In genomic region chr2:26172866-26173595, GRCh38 we compare ENCODE assay signal across 8 cellular contexts. TPM values are rescaled to one million over a fixed set of nuclear protein-coding genes. Genes with fewer than 3 reads are reported as not detected.
DNase-seq lines count a peak whose midpoint lies in the region; ATAC-seq and TF ChIP-seq lines count a peak whose summit lies in the region.

GAREM2 (plus strand) TSS chr2:26173088; CDS start chr2:26173221, 133 bp downstream.

- H3K4me3 ChIP-seq in H7 (ENCODE audit: insufficient read depth, low read depth, low read length) (peak within 1 kb of the TSS; percentile 75), lower leg skin (ENCODE audit: low read depth, poor library complexity, severe bottlenecking) (peak within 1 kb of the TSS; percentile 11), vagina (peak within 1 kb of the TSS; percentile 44 to 49)

- peak; percentile 13 for DNase-seq in ACHN
- DNase-seq in H7: peak; percentile 99
- DNase-seq in lower leg skin (ENCODE audit: low spot score in 2 of 2): peak in 1 of 2 donors; percentile 82
- DNase-seq in vagina (ENCODE audit: extremely low spot score in 2 of 2): peak in 1 of 2 donors; percentile 8
- no peak for DNase-seq in NCI-H2196 (lab: John Stamatoyannopoulos, UW; ENCODE audit: unreplicated experiment)
- no peak for DNase-seq in AG08395 (ENCODE audit: low spot score)

- H3K4me3 Mint-ChIP-seq in brain: peak within 1 kb of the TSS; percentile 82 to 92 (median 91)

- 0 to 3% methylated on average over 4 to 30 of the region's 91 CpGs for WGBS in lower leg skin, 2 donors

- peak within 1 kb of the TSS in 3 of 5 experiments; percentile 42 to 97 (median 96) for H3K27ac Mint-ChIP-seq in brain

- peaks cover 31% of the 10 kb centered on the region for H3K4me1 Mint-ChIP-seq in brain

- TF ChIP-seq POLR2A in lower leg skin (IDR thresholded peaks at IDR 0.05) (no peak), vagina (IDR thresholded peaks at IDR 0.05) (no peak)

- H3K36me3 Mint-ChIP-seq in brain: peaks cover 3% of the 10 kb centered on the region

- peaks cover 10% of the 10 kb centered on the region for H3K27me3 Mint-ChIP-seq in brain

- peaks cover 0 to 6% (median 0%) of the 10 kb centered on the region in 5 experiments for H3K9me3 Mint-ChIP-seq in brain

- TF ChIP-seq CTCF in brain (conservative IDR thresholded peaks at IDR 0.05) (no peak), lower leg skin (IDR thresholded peaks at IDR 0.05) (no peak), vagina (IDR thresholded peaks at IDR 0.05) (no peak)

- H3K36me3 ChIP-seq in H7 (replicated peaks; ENCODE audit: control insufficient read depth, insufficient read depth, low read length) (peaks cover 6% of the 10 kb centered on the region), vagina (no peaks in the 10 kb centered on the region)

- H3K27ac ChIP-seq in vagina: no peak within 1 kb of the TSS

- peaks cover 12% of the 10 kb centered on the region for H3K4me1 ChIP-seq in vagina

- intact Hi-C loops in lower leg skin (cut with DNase I; ENCODE audit: low total_unique reads): no loop called here
- intact Hi-C loops in vagina (cut with DNase I): no loop called here

- peaks cover 14% of the 10 kb centered on the region for H3K27me3 ChIP-seq in H7 (ENCODE audit: control insufficient read depth, insufficient read depth, low read length)
- H3K27me3 ChIP-seq in vagina: peaks cover 10% of the 10 kb centered on the region

- no peak for ATAC-seq in GM19455 (IDR thresholded peaks at IDR 0.05; ENCODE audit: unreplicated experiment)

- in situ Hi-C loops in ACHN (cut with HindIII; ENCODE audit: low pct_ligation_motif_present, low pct_unique_long_range_greater_than_20kb, low sequenced_read_pairs): no loop called here

- no peaks in the 10 kb centered on the region for H3K9me3 ChIP-seq in vagina

RNA-seq across cellular contexts. Expression of gene GAREM2, which starts in this region (rescaled TPM):
- 7.2 and 9.5 TPM in 2 replicates for total RNA-seq in H7 (2014; rRNA removed; shearing (Covaris generic))
- 14.9 TPM for polyA plus RNA-seq in brain (ENCODE audit: insufficient read depth, low read depth, low replicate concordance)
- total RNA-seq in lower leg skin (under 1 TPM; 0.04 to 0.95 (median 0.45) TPM), vagina (4.4 TPM)

Comparison
In these comparisons a context has a peak if more than half of its experiments do, and no peak if none do; other contexts are left out.
1. DNase-seq: peak in ACHN (single experiment) and H7 (single experiment); none in NCI-H2196 (single experiment) and AG08395 (single experiment).
2. H3K4me3 ChIP-seq: peak in every context shown above with its lines; median percentile 75 in H7; 46 in vagina; 11 in lower leg skin.